In genomic region chr3:191255156-191255555, GRCh38 we compare ENCODE assay signal across 1 cellular context.
TF ChIP-seq lines count a peak whose summit lies in the region.

No MANE protein-coding gene starts in this region.

TF ChIP-seq in H1, 55 proteins besides CTCF, POLR2A, EP300 and RAD21:
- TF ChIP-seq, protein P1, sequence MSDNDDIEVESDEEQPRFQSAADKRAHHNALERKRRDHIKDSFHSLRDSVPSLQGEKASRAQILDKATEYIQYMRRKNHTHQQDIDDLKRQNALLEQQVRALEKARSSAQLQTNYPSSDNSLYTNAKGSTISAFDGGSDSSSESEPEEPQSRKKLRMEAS (IDR thresholded peaks at IDR 0.05): 0 out of 2 replicates have a peak, but pooled peaks have one; percentile 17
- no peak for TF ChIP-seq CBX5 (IDR thresholded peaks at IDR 0.05; ENCODE audit: low read depth, low read length)
TF ChIP-seq in H1: peak in this region for 1.
